23 cellular contexts compared by ENCODE assay signal in genomic region chr12:9361879-9362326, GRCh38.
A peak's percentile ranks its signal among the peaks of the same experiment; 100 is the strongest.
DNase-seq lines count a peak whose midpoint lies in the region; ATAC-seq, FAIRE-seq and TF ChIP-seq lines count a peak whose summit lies in the region.
"Had no signal": no experiment of that assay in that cellular context is flagged by ENCODE, and none has a peak within 500 bp of the region (broad histone marks: within the 10 kb centered on the region; RNA-seq: fewer than 3 reads in every experiment).

No MANE protein-coding gene starts in this region.

- TF ChIP-seq POLR2A in H1 (IDR thresholded peaks at IDR 0.05; ENCODE audit: control extremely low read depth in 1 of 2, low read depth in 2 of 2, low read length in 2 of 2) (no peak), tibial nerve (IDR thresholded peaks at IDR 0.05) (no peak)

- TF ChIP-seq CTCF in GM10266 (IDR thresholded peaks at IDR 0.05; ENCODE audit: control insufficient read depth, insufficient read depth, low read depth, missing control alignments), result no peak
- no peak for TF ChIP-seq CTCF in GM13976 (IDR thresholded peaks at IDR 0.05; ENCODE audit: borderline replicate concordance, control extremely low read depth, extremely low read depth, insufficient read depth, missing control alignments)
- no peak for TF ChIP-seq CTCF in H1 (IDR thresholded peaks at IDR 0.05; ENCODE audit: control extremely low read depth in 1 of 3, insufficient read depth in 1 of 3, low read depth in 1 of 3, low read length in 3 of 3)
- no peak for TF ChIP-seq CTCF in tibial nerve (IDR thresholded peaks at IDR 0.05)

- no peak for TF ChIP-seq RAD21 in H1 (IDR thresholded peaks at IDR 0.05 in 1 of 2, conservative IDR thresholded peaks at IDR 0.05 in 1 of 2; ENCODE audit: low read depth in 2 of 2, low read length in 2 of 2)

- H3K4me2 ChIP-seq in H1 (ENCODE audit: insufficient read depth in 1 of 2, low read depth in 2 of 2, low read length in 2 of 2), result no peak overlapping the region
- H3K4me2 ChIP-seq: neural progenitor cell had no signal

- peak; percentile 24 for ATAC-seq in HG02870 (IDR thresholded peaks at IDR 0.05; ENCODE audit: unreplicated experiment)
- ATAC-seq: gastrocnemius medialis; HepG2; stimulated activated naive B cell treated with anti-CD40 and anti-IgM and Interleukin-4, amounts not matched to agents 10 μg/mL and 1 μg/mL and 100 μg/mL, for 72 hours had no signal

- no peaks in the 10 kb centered on the region for H3K9me3 ChIP-seq in H1 (ENCODE audit: insufficient read depth in 2 of 2, low read depth in 1 of 2, low read length in 1 of 2)
- no peaks in the 10 kb centered on the region for H3K9me3 ChIP-seq in tibial nerve
- H3K9me3 ChIP-seq: adrenal gland, esophagus squamous epithelium, gastrocnemius medialis, testis had no signal

- H3K79me1 ChIP-seq in H1 (ENCODE audit: low read depth, low read length), result no peaks in the 10 kb centered on the region

- FAIRE-seq in H1 (lab: Jason Lieb, UNC), result no peak
- FAIRE-seq: HepG2 had no signal

- no peak overlapping the region for H4K5ac ChIP-seq in H1 (ENCODE audit: insufficient read length, low read depth, low read length)

- no peak overlapping the region for H2AK5ac ChIP-seq in H1 (ENCODE audit: low read depth, low read length)

- no peak overlapping the region for H3K56ac ChIP-seq in H1 (replicated peaks; ENCODE audit: insufficient read length, low read depth, low read length)

- H3K23ac ChIP-seq in H1 (ENCODE audit: insufficient read length), result no peak overlapping the region

- DNase-seq in GM10266 (ENCODE audit: extremely low spot score) (peak; percentile 63), GM13976 (ENCODE audit: low spot score) (peak; percentile 66), H1 (ENCODE audit: low read depth in 1 of 2, low spot score in 2 of 2) (no peak), medulla oblongata (ENCODE audit: extremely low spot score) (no peak), tibial nerve (ENCODE audit: low spot score in 2 of 2) (no peak), SW 1271 (lab: John Stamatoyannopoulos, UW) (no peak)
- DNase-seq: activated CD4-positive, CD25-positive, alpha-beta regulatory T cell treated with anti-CD3 and anti-CD28 coated beads, Interleukin-2, amount 50 U/mL, for 72 hours; adrenal gland; brain microvascular endothelial cell; esophagus squamous epithelium; gastrocnemius medialis; HFFc6; hypothalamus; NCI-H1092 treated with DMSO at 0.1 percent for 48 hours; NCI-H2029 treated with DMSO at 0.1 percent for 48 hours; NCI-H345; NCI-H774; stimulated activated CD4-positive, alpha-beta T cell treated with anti-CD3 and anti-CD28 coated beads, Interleukin-1b, Interleukin-23, amount 100 ng/mL, for 48 hours; stimulated activated naive B cell treated with anti-CD40 and anti-IgM and Interleukin-4, amounts not matched to agents 10 μg/mL and 1 μg/mL and 100 μg/mL, for 72 hours; testis had no signal

- WGBS in H1 (ENCODE audit: extremely low coverage in 1 of 2, insufficient coverage in 1 of 2, insufficient read length in 1 of 2, insufficient replicate concordance in 2 of 2, low coverage in 1 of 2, low lambda C conversion rate in 2 of 2, missing lambda C conversion rate in 1 of 2), 2 experiments, result 78% methylated on average over 12 of the region's 12 CpGs; no CpG with 5 or more reads in 1 of the 2 experiments
- WGBS in tibial nerve, 2 donors, result 72 to 74% methylated on average over 12 of the region's 12 CpGs

- no peak overlapping the region for H2BK15ac ChIP-seq in H1 (ENCODE audit: low read length)

- in situ Hi-C loops in GM13976 (cut with MboI; ENCODE audit: low sequenced_read_pairs, unreplicated experiment), result no loop called here

- TF ChIP-seq EP300 in H1 (IDR thresholded peaks at IDR 0.05; ENCODE audit: borderline replicate concordance in 1 of 2, low read depth in 2 of 2, low read length in 2 of 2), result no peak
- TF ChIP-seq EP300 in tibial nerve (IDR thresholded peaks at IDR 0.05), result no peak

- H3K79me2 ChIP-seq in H1 (ENCODE audit: control insufficient read depth in 1 of 2, insufficient read depth in 2 of 2, low read length in 2 of 2), result no peaks in the 10 kb centered on the region

- no peak overlapping the region for H2AFZ ChIP-seq in H1 (ENCODE audit: low read length)
- H2AFZ ChIP-seq: neural progenitor cell had no signal

- H3K4me1 ChIP-seq in H1 (replicated peaks in 1 of 4; ENCODE audit: control insufficient read depth in 3 of 4, insufficient read depth in 4 of 4, low read length in 3 of 4), result peaks cover 4 to 18% (median 11%) of the 10 kb centered on the region in 4 experiments; a peak in 6 of 7 replicates
- peaks cover 0 to 6% (median 0%) of the 10 kb centered on the region in 4 donors for H3K4me1 ChIP-seq in tibial nerve
- H3K4me1 ChIP-seq: adrenal gland, gastrocnemius medialis, testis had no signal

- H2BK120ac ChIP-seq in H1 (replicated peaks; ENCODE audit: low read depth, low read length), result no peak overlapping the region

- H3K18ac ChIP-seq in H1 (ENCODE audit: extremely low read depth, low read length), result no peak overlapping the region

- H3K36me3 ChIP-seq in H1 (ENCODE audit: control insufficient read depth in 2 of 4, insufficient read depth in 4 of 4, low read length in 3 of 4) (no peaks in the 10 kb centered on the region), tibial nerve (no peaks in the 10 kb centered on the region)
- H3K36me3 ChIP-seq: adrenal gland, brain microvascular endothelial cell, esophagus squamous epithelium, gastrocnemius medialis, neural progenitor cell had no signal

- H3K27ac ChIP-seq in H1 (ENCODE audit: low read depth, low read length) (no peak overlapping the region), tibial nerve (no peak overlapping the region)
- H3K27ac ChIP-seq: adrenal gland, brain microvascular endothelial cell, esophagus squamous epithelium, gastrocnemius medialis, neural progenitor cell, testis had no signal

- H3K4me3 ChIP-seq in H1 (ENCODE audit: extremely low read depth in 1 of 4, insufficient read depth in 2 of 4, low read depth in 3 of 4, low read length in 4 of 4), result no peak overlapping the region
- H3K4me3 ChIP-seq in tibial nerve, result no peak overlapping the region
- H3K4me3 ChIP-seq: adrenal gland, esophagus squamous epithelium, gastrocnemius medialis, neural progenitor cell, testis had no signal

- H3K9ac ChIP-seq in H1 (replicated peaks in 1 of 4; ENCODE audit: extremely low read depth in 1 of 4, low read depth in 3 of 4, low read length in 3 of 4), result no peak overlapping the region
- H3K9ac ChIP-seq: neural progenitor cell had no signal

- H2BK5ac ChIP-seq in H1 (ENCODE audit: low read depth, low read length), result no peak overlapping the region

- H3K27me3 ChIP-seq in H1 (replicated peaks in 1 of 4; ENCODE audit: control insufficient read depth in 3 of 4, extremely low read depth in 1 of 4, insufficient read depth in 3 of 4, low read length in 3 of 4) (no peaks in the 10 kb centered on the region), tibial nerve (no peaks in the 10 kb centered on the region)
- H3K27me3 ChIP-seq: adrenal gland, brain microvascular endothelial cell, esophagus squamous epithelium, gastrocnemius medialis, neural progenitor cell, testis had no signal

- CTCF ChIA-PET in H1 (lab: Charles Lee; ENCODE audit: partially characterized antibody), result interaction anchor here (1.0 to 8.4 kb wide), 4 partner anchors 10 to 32 kb away, joined by 3 to 66 read pairs (median 5); no protein-coding TSS in a partner anchor

- no peak overlapping the region for H3K14ac ChIP-seq in H1 (ENCODE audit: insufficient read length)

- H4K20me1 ChIP-seq in H1 (replicated peaks in 1 of 2; ENCODE audit: control insufficient read depth in 1 of 2, insufficient read depth in 2 of 2, low read length in 2 of 2), result no peaks in the 10 kb centered on the region

- H4K91ac ChIP-seq in H1 (replicated peaks; ENCODE audit: insufficient read length, low read length), result peak overlapping the region; percentile 73

- H3K4ac ChIP-seq in H1 (replicated peaks; ENCODE audit: insufficient read length, low read depth, low read length), result no peak overlapping the region

- H4K8ac ChIP-seq in H1 (ENCODE audit: extremely low read depth, insufficient read depth, low read length), result no peak overlapping the region

- H3K23me2 ChIP-seq in H1 (ENCODE audit: low read depth, low read length), result no peaks in the 10 kb centered on the region

- no peak overlapping the region for H2BK20ac ChIP-seq in H1 (ENCODE audit: low read length)

- POLR2A ChIA-PET in H1 (lab: Charles Lee; ENCODE audit: partially characterized antibody), result interaction anchor here (0.5 to 2.3 kb wide), 2 partner anchors 8 to 10 kb away, joined by 3 to 6 read pairs; no protein-coding TSS in a partner anchor

- H2BK12ac ChIP-seq in H1 (ENCODE audit: low read depth, low read length), result no peak overlapping the region

TF ChIP-seq in H1, 55 proteins besides CTCF, POLR2A, EP300 and RAD21:
- no peak for TF ChIP-seq RFX5 (IDR thresholded peaks at IDR 0.05; ENCODE audit: borderline replicate concordance, low read depth, low read length)
- no peak for TF ChIP-seq POLR2AphosphoS5 (IDR thresholded peaks at IDR 0.05; ENCODE audit: low read depth, low read length)
- TF ChIP-seq SIN3A (conservative IDR thresholded peaks at IDR 0.05 in 1 of 2, IDR thresholded peaks at IDR 0.05 in 1 of 2; ENCODE audit: low read depth in 1 of 2, low read length in 2 of 2), result no peak
- TF ChIP-seq JUN (IDR thresholded peaks at IDR 0.05; ENCODE audit: low read depth, low read length), result no peak
- no peak for TF ChIP-seq BCL11A (IDR thresholded peaks at IDR 0.05; ENCODE audit: low read depth in 2 of 2, low read length in 2 of 2)
- TF ChIP-seq CEBPB (IDR thresholded peaks at IDR 0.05; ENCODE audit: low read depth, low read length), result no peak
- TF ChIP-seq SUZ12 (IDR thresholded peaks at IDR 0.05; ENCODE audit: low read length), result no peak
- TF ChIP-seq TBP (IDR thresholded peaks at IDR 0.05; ENCODE audit: low read depth, low read length), result no peak
- no peak for TF ChIP-seq SAP30 (IDR thresholded peaks at IDR 0.05; ENCODE audit: insufficient read depth, insufficient replicate concordance, low read length)
- no peak for TF ChIP-seq TAF1 (IDR thresholded peaks at IDR 0.05; ENCODE audit: low read depth, low read length)
TF ChIP-seq in H1: peak in this region for 0.

Comparison
In these comparisons a context has a peak if more than half of its experiments do, and no peak if none do; other contexts are left out.
1. DNase-seq: peak in GM10266 (single experiment) and GM13976 (single experiment); none in H1 (0 of 2), medulla oblongata (single experiment), tibial nerve (0 of 2) and SW 1271 (0 of 2).